In genomic region chr10:124713679-124714298, GRCh38 we compare ENCODE assay signal across 1 cellular context.
A peak's percentile ranks its signal among the peaks of the same experiment; 100 is the strongest.
TF ChIP-seq lines count a peak whose summit lies in the region.

No MANE protein-coding gene starts in this region.

TF ChIP-seq in HepG2, 621 proteins besides CTCF, POLR2A, EP300 and RAD21 (continued from another document):
- TF ChIP-seq, protein P1, sequence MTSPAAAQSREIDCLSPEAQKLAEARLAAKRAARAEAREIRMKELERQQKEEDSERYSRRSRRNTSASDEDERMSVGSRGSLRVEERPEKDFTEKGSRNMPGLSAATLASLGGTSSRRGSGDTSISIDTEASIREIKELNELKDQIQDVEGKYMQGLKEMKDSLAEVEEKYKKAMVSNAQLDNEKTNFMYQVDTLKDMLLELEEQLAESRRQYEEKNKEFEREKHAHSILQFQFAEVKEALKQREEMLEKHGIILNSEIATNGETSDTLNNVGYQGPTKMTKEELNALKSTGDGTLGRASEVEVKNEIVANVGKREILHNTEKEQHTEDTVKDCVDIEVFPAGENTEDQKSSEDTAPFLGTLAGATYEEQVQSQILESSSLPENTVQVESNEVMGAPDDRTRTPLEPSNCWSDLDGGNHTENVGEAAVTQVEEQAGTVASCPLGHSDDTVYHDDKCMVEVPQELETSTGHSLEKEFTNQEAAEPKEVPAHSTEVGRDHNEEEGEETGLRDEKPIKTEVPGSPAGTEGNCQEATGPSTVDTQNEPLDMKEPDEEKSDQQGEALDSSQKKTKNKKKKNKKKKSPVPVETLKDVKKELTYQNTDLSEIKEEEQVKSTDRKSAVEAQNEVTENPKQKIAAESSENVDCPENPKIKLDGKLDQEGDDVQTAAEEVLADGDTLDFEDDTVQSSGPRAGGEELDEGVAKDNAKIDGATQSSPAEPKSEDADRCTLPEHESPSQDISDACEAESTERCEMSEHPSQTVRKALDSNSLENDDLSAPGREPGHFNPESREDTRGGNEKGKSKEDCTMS (CRISPR knock-in tag; conservative IDR thresholded peaks at IDR 0.05) = no peak
- TF ChIP-seq PHB2 (IDR thresholded peaks at IDR 0.05; ENCODE audit: partially characterized antibody) (no peak), ELF3 (CRISPR knock-in tag; IDR thresholded peaks at IDR 0.05) (peak; percentile 30; the same call in 1 of the 2 replicates), ZNF496 (CRISPR knock-in tag; IDR thresholded peaks at IDR 0.05; ENCODE audit: insufficient replicate concordance) (no peak), PAXIP1 (CRISPR knock-in tag; conservative IDR thresholded peaks at IDR 0.05) (0 out of 2 replicates have a peak, but pooled peaks have one; percentile 22), GABPA (IDR thresholded peaks at IDR 0.05; ENCODE audit: low read depth, low read length) (no peak), GABPA (CRISPR knock-in tag; IDR thresholded peaks at IDR 0.05; ENCODE audit: low read depth) (peak; percentile 58), ISL2 (CRISPR knock-in tag; IDR thresholded peaks at IDR 0.05) (no peak)
